In genomic region chr11:121889931-121890330, GRCh38 we compare ENCODE assay signal across 16 cellular contexts.
DNase-seq lines count a peak whose midpoint lies in the region; ATAC-seq and TF ChIP-seq lines count a peak whose summit lies in the region.
"Had no signal": no experiment of that assay in that cellular context is flagged by ENCODE, and none has a peak within 500 bp of the region (broad histone marks: within the 10 kb centered on the region; RNA-seq: fewer than 3 reads in every experiment).

No MANE protein-coding gene starts in this region.

- peak; percentile 17 for DNase-seq in HT1080 (ENCODE audit: low read depth)
- DNase-seq in astrocyte of the cerebellum (ENCODE audit: low read depth) = peak; percentile 43
- DNase-seq in fibroblast of pulmonary artery (ENCODE audit: low read depth) = peak; percentile 39
- peak; percentile 61 for DNase-seq in stromal cell of bone marrow (ENCODE audit: low read depth)
- no peak for DNase-seq in NCI-H345 (lab: John Stamatoyannopoulos, UW)
- no peak for DNase-seq in HT-29 (ENCODE audit: low spot score)
- DNase-seq: activated B cell treated with CpG ODN at 0.5 μM for 24 hours; activated effector memory CD4-positive, alpha-beta T cell treated with Interleukin-2 at 50 U/mL for 16 hours; NCI-H2029; NCI-H524; stimulated activated CD4-positive, alpha-beta T cell treated with anti-CD3 and anti-CD28 coated beads, Interleukin-15, amount 100 ng/mL, for 24 hours; stimulated activated naive B cell treated with anti-CD40 and anti-IgM and Interleukin-4, amounts not matched to agents 10 μg/mL and 1 μg/mL and 100 μg/mL, for 72 hours; trophoblast cell had no signal

- no peak overlapping the region for H3K4me3 ChIP-seq in astrocyte of the cerebellum (ENCODE audit: low read depth, low read length)
- H3K4me3 ChIP-seq in fibroblast of pulmonary artery (replicated peaks; ENCODE audit: low read depth, low read length) = no peak overlapping the region
- H3K4me3 ChIP-seq: BLaER1 treated with 17β-estradiol and CSF1 and Interleukin-3, amounts not matched to agents 10 nM and 100 nM; MG63 had no signal

- ATAC-seq in HG02571 (IDR thresholded peaks at IDR 0.05; ENCODE audit: unreplicated experiment) = no peak
- ATAC-seq: stimulated activated naive B cell treated with anti-CD40 and anti-IgM and Interleukin-4, amounts not matched to agents 10 μg/mL and 1 μg/mL and 100 μg/mL, for 72 hours had no signal

- in situ Hi-C loops in astrocyte of the cerebellum (cut with HindIII; ENCODE audit: low sequenced_read_pairs) = no loop called here

- TF ChIP-seq CTCF in astrocyte of the cerebellum (IDR thresholded peaks at IDR 0.05; ENCODE audit: low read depth, low read length, missing control alignments) (no peak), fibroblast of pulmonary artery (IDR thresholded peaks at IDR 0.05; ENCODE audit: low read length, missing control alignments) (no peak)

Comparison
In these comparisons a context has a peak if more than half of its experiments do, and no peak if none do; other contexts are left out.
1. DNase-seq: peak in HT1080 (single experiment), astrocyte of the cerebellum (single experiment), fibroblast of pulmonary artery (single experiment) and stromal cell of bone marrow (single experiment); none in NCI-H345 (single experiment) and HT-29 (single experiment).